6 cellular contexts compared by ENCODE assay signal in the genomic region with DNA sequence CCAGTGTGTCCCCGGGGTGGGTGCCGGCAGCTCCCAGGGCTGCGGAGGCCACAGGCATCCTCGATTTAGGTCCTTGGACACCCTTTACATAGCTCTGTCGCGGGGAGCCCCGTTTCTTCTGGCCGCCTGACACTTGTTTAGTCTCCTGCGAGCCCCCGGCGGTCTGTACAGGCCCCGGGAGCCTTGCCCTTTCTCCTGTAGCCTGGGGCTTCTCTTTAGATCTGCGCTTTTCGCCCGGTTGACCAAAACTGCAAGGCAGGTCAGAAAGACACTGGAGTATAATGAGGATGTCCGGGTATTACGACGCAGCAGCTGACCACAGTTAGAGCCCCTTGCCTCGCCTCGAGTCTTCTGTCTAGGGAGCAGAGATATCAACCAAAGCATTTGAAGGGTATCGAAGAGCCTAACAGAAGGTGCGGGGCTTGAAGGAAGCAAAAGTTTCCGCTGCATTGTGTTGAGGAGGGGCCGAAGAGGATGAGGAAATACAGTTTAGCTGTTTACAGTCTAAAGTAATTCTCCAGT. TPM values are rescaled to one million over a fixed set of nuclear protein-coding genes. Genes with fewer than 3 reads are reported as not detected.
DNase-seq lines count a peak whose midpoint lies in the region; ATAC-seq and TF ChIP-seq lines count a peak whose summit lies in the region.

No MANE protein-coding gene starts in this region.

- peak overlapping the region; percentile 58 for H3K9ac ChIP-seq in rectal smooth muscle tissue (ENCODE audit: low read length)

- H3K4me1 ChIP-seq in ectodermal cell (ENCODE audit: control insufficient read depth, insufficient read depth, low read length) (peaks cover 4% of the 10 kb centered on the region), rectal smooth muscle tissue (ENCODE audit: control insufficient read depth, insufficient read depth, low read length) (no peaks in the 10 kb centered on the region)

- peak; percentile 3 for ATAC-seq in GM18858 (IDR thresholded peaks at IDR 0.05; ENCODE audit: unreplicated experiment)

- 2% methylated on average over 23 to 24 of the region's 24 CpGs for WGBS in ectodermal cell, 2 experiments

- DNase-seq in HL-60 (ENCODE audit: low read depth in 1 of 2, low spot score in 1 of 2) (peak in 1 of 2 experiments; percentile 31), NK-92 (lab: John Stamatoyannopoulos, UW; ENCODE audit: unreplicated experiment) (no peak), NCI-H187 treated with DMSO at 0.1 percent for 48 hours (lab: John Stamatoyannopoulos, UW) (no peak)

- no peaks in the 10 kb centered on the region for H3K9me3 ChIP-seq in ectodermal cell (ENCODE audit: control insufficient read depth, low read length)

- no peak for TF ChIP-seq CTCF in HL-60 (IDR thresholded peaks at IDR 0.05; ENCODE audit: insufficient read depth, low read length)

- peak overlapping the region; percentile 64 for H3K4me3 ChIP-seq in HL-60 (replicated peaks; ENCODE audit: insufficient read depth, low read length)
- H3K4me3 ChIP-seq in ectodermal cell (ENCODE audit: insufficient read depth, low read depth, low read length) = peak overlapping the region; percentile 65
- H3K4me3 ChIP-seq in rectal smooth muscle tissue (ENCODE audit: low read length) = peak overlapping the region; percentile 56

- H3K27me3 ChIP-seq in HL-60 (ENCODE audit: insufficient read depth, poor library complexity, severe bottlenecking) (no peaks in the 10 kb centered on the region), ectodermal cell (ENCODE audit: control insufficient read depth, insufficient read depth, low read length, poor library complexity, severe bottlenecking) (no peaks in the 10 kb centered on the region), rectal smooth muscle tissue (ENCODE audit: control insufficient read depth, insufficient read depth, low read length) (no peaks in the 10 kb centered on the region)

- H3K27ac ChIP-seq in HL-60 (replicated peaks) (peak overlapping the region; percentile 90), ectodermal cell (ENCODE audit: insufficient read depth, low read depth, low read length, poor library complexity, severe bottlenecking) (no peak overlapping the region), rectal smooth muscle tissue (ENCODE audit: low read depth, low read length) (peak overlapping the region; percentile 11)

- peaks cover 3% of the 10 kb centered on the region for H3K36me3 ChIP-seq in ectodermal cell (ENCODE audit: control insufficient read depth, insufficient read depth, low read length)
- H3K36me3 ChIP-seq in rectal smooth muscle tissue (ENCODE audit: control insufficient read depth, insufficient read depth, low read length) = no peaks in the 10 kb centered on the region

RNA-seq across cellular contexts. Expression of gene BRCC3, which starts 0.4 kb away (rescaled TPM):
- polyA plus RNA-seq in ectodermal cell (2013, experiment 1 of 4) = 31.2 TPM
- polyA plus RNA-seq in ectodermal cell (2013, experiment 2 of 4) = 34.1 TPM
- polyA plus RNA-seq in ectodermal cell (2013, experiment 3 of 4) = 18.1 TPM
- polyA plus RNA-seq in ectodermal cell (2013, experiment 4 of 4) = 21.5 TPM

RNA-seq across cellular contexts. Expression of gene CMC4, which starts 0.8 kb away (rescaled TPM):
- polyA plus RNA-seq in ectodermal cell (2013, experiment 1 of 4) = 8.7 TPM
- polyA plus RNA-seq in ectodermal cell (2013, experiment 2 of 4) = 9.7 TPM
- 9.7 TPM for polyA plus RNA-seq in ectodermal cell (2013, experiment 3 of 4)
- polyA plus RNA-seq in ectodermal cell (2013, experiment 4 of 4) = 12.4 TPM

RNA-seq across cellular contexts. Expression of gene MTCP1, which starts 0.8 kb away (rescaled TPM):
- polyA plus RNA-seq in ectodermal cell (2013, experiment 1 of 4) = 23.1 TPM
- polyA plus RNA-seq in ectodermal cell (2013, experiment 2 of 4) = 17.0 TPM
- polyA plus RNA-seq in ectodermal cell (2013, experiment 3 of 4) = 16.0 TPM
- 19.9 TPM for polyA plus RNA-seq in ectodermal cell (2013, experiment 4 of 4)

RNA-seq across cellular contexts. Expression of gene FUNDC2, which starts 45.1 kb away (rescaled TPM):
- polyA plus RNA-seq in ectodermal cell (2013, experiment 1 of 4) = 92.6 TPM
- polyA plus RNA-seq in ectodermal cell (2013, experiment 2 of 4) = 89.5 TPM
- 82.3 TPM for polyA plus RNA-seq in ectodermal cell (2013, experiment 3 of 4)
- polyA plus RNA-seq in ectodermal cell (2013, experiment 4 of 4) = 92.0 TPM

RNA-seq across cellular contexts. Expression of gene F8, which starts 49.2 kb away (rescaled TPM):
- polyA plus RNA-seq in ectodermal cell (2013, experiment 1 of 4) = 4.3 TPM
- 5.0 TPM for polyA plus RNA-seq in ectodermal cell (2013, experiment 2 of 4)
- 3.4 TPM for polyA plus RNA-seq in ectodermal cell (2013, experiment 3 of 4)
- polyA plus RNA-seq in ectodermal cell (2013, experiment 4 of 4) = 3.9 TPM
